In the genomic region with DNA sequence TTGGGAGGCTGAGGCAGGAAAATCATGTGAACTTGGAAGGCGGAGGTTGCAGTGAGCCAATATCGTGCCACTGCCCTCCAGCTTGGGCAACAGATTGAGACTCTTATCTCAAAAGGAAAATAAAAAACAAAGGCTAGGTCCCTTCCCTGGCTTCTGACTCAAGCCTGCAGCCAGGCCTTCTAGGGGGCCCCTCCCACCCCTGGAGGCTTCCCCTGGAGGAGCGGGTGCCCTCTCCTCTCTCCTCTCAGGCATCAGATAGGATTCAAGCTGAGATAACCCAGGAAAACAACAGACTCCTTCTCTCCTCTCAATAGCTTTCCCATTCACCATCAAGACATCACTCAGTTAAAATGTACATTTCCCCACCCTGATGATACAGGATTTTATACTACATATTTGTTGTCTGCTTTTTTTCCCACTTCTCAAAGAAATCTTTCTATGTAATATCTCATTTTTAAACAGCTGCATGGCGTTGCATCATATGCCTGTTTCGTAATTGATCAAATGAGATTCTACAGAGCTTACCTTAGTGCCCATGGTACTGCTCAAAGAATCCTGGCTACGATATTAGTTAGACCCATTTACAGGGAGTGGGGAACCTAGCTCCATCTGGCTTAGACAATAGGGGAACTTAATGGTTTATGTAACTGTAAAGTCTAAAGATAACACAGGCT, we compare ENCODE assay signal across 14 cellular contexts. TPM values are rescaled to one million over a fixed set of nuclear protein-coding genes. Genes with fewer than 3 reads are reported as not detected.
"Had no signal": no experiment of that assay in that cellular context is flagged by ENCODE, and none has a peak within 500 bp of the region (broad histone marks: within the 10 kb centered on the region; RNA-seq: fewer than 3 reads in every experiment).

No MANE protein-coding gene starts in this region.

- H3K4me1 ChIP-seq: heart left ventricle, pancreas, thyroid gland, uterus had no signal

- H3K27me3 ChIP-seq: pancreas, thyroid gland, uterus had no signal

- H3K27ac ChIP-seq: heart left ventricle, pancreas, thyroid gland, uterus, VCaP had no signal

- ATAC-seq: activated naive CD8-positive, alpha-beta T cell treated with anti-CD3 and anti-CD28 coated beads, Interleukin-2, amount 50 U/mL, for 24 hours; esophagus mucosa; heart left ventricle; pancreas had no signal

- DNase-seq: activated naive CD4-positive, alpha-beta T cell treated with Interleukin-2 at 50 U/mL for 16 hours; dermis blood vessel endothelial cell; heart left ventricle; kidney; stimulated activated CD4-positive, alpha-beta T cell treated with anti-CD3 and anti-CD28 coated beads, Interleukin-4, amount 100 ng/mL, for 24 hours; T1000; thyroid gland; uterus had no signal

- H3K36me3 ChIP-seq: heart left ventricle, pancreas, thyroid gland, uterus had no signal

- H3K4me3 ChIP-seq: heart left ventricle, pancreas, thyroid gland, uterus had no signal

- H3K9me3 ChIP-seq: heart left ventricle, pancreas, thyroid gland, uterus had no signal

RNA-seq across cellular contexts. Expression of a gene that starts 20.6 kb away (rescaled TPM):
- total RNA-seq: myocyte had no signal

RNA-seq across cellular contexts. Expression of a gene that starts 20.8 kb away (rescaled TPM):
- total RNA-seq: dermis blood vessel endothelial cell, esophagus mucosa, frontal cortex, heart left ventricle, kidney, myocyte, pancreas, uterus had no signal
- polyA plus RNA-seq: heart left ventricle, pancreas had no signal
